8 cellular contexts compared by ENCODE assay signal in genomic region chr19:49149652-49150105, GRCh38. TPM values are rescaled to one million over a fixed set of nuclear protein-coding genes. Genes with fewer than 3 reads are reported as not detected.
A peak's percentile ranks its signal among the peaks of the same experiment; 100 is the strongest.
DNase-seq lines count a peak whose midpoint lies in the region; ATAC-seq and TF ChIP-seq lines count a peak whose summit lies in the region.

No MANE protein-coding gene starts in this region.

- H3K4me3 ChIP-seq in esophagus muscularis mucosa: peak overlapping the region; percentile 65 to 88 (median 70)

- no peaks in the 10 kb centered on the region for H3K36me3 ChIP-seq in esophagus muscularis mucosa

- no peak for TF ChIP-seq POLR2A in esophagus muscularis mucosa (IDR thresholded peaks at IDR 0.05; ENCODE audit: low read depth)

- ATAC-seq in activated CD4-positive, alpha-beta T cell treated with anti-CD3 and anti-CD28 coated beads for 36 hours: no peak
- no peak for ATAC-seq in GM21528 (IDR thresholded peaks at IDR 0.05; ENCODE audit: low FRiP score, unreplicated experiment)

- DNase-seq in activated CD4-positive, alpha-beta T cell treated with anti-CD3 and anti-CD28 coated beads for 36 hours: no peak
- DNase-seq in activated CD4-positive, alpha-beta T cell treated with anti-CD3 and anti-CD28 coated beads, Interleukin-2, amount 50 U/mL, for 1 hour: no peak
- DNase-seq in NCI-H146 treated with DMSO at 0.1 percent for 48 hours (lab: John Stamatoyannopoulos, UW; ENCODE audit: unreplicated experiment): peak; percentile 46
- peak; percentile 78 for DNase-seq in UCSD-AML1 (lab: John Stamatoyannopoulos, UW; ENCODE audit: unreplicated experiment)
- no peak for DNase-seq in esophagus muscularis mucosa (ENCODE audit: extremely low spot score)
- peak; percentile 67 for DNase-seq in mucosa of gallbladder (ENCODE audit: low spot score)
- DNase-seq in ureter (ENCODE audit: low spot score): peak; percentile 79

- no peak overlapping the region for H3K27ac Mint-ChIP-seq in activated CD4-positive, alpha-beta T cell treated with anti-CD3 and anti-CD28 coated beads for 36 hours

- TF ChIP-seq CTCF in esophagus muscularis mucosa (IDR thresholded peaks at IDR 0.05): no peak

- peaks cover 33 to 56% (median 53%) of the 10 kb centered on the region in 4 donors for H3K4me1 ChIP-seq in esophagus muscularis mucosa

- H3K4me1 Mint-ChIP-seq in activated CD4-positive, alpha-beta T cell treated with anti-CD3 and anti-CD28 coated beads for 36 hours: peaks cover 28% of the 10 kb centered on the region

- H3K27me3 ChIP-seq in esophagus muscularis mucosa: no peaks in the 10 kb centered on the region

- H3K9me3 Mint-ChIP-seq in activated CD4-positive, alpha-beta T cell treated with anti-CD3 and anti-CD28 coated beads for 36 hours (ENCODE audit: low read depth): no peaks in the 10 kb centered on the region

- H3K27me3 Mint-ChIP-seq in activated CD4-positive, alpha-beta T cell treated with anti-CD3 and anti-CD28 coated beads for 36 hours: peaks cover 64% of the 10 kb centered on the region

- WGBS in esophagus muscularis mucosa: 2% methylated on average over 16 of the region's 23 CpGs

- CTCF ChIA-PET in activated CD4-positive, alpha-beta T cell treated with anti-CD3 and anti-CD28 coated beads for 36 hours (lab: Charles Lee): interaction anchor here (0.6 to 1.9 kb wide), 5 partner anchors 10 to 156 kb away, joined by 3 to 7 read pairs (median 5); partner anchors contain the start of genes GYS1 and RUVBL2

- POLR2A ChIA-PET in activated CD4-positive, alpha-beta T cell treated with anti-CD3 and anti-CD28 coated beads for 36 hours (lab: Charles Lee): interaction anchor here (0.9 kb wide), 1 partner anchor 21 kb away, joined by 3 read pairs; no protein-coding TSS in a partner anchor

- no peaks in the 10 kb centered on the region for H3K9me3 ChIP-seq in esophagus muscularis mucosa

- H3K4me3 Mint-ChIP-seq in activated CD4-positive, alpha-beta T cell treated with anti-CD3 and anti-CD28 coated beads for 36 hours: peak overlapping the region; percentile 67

- intact Hi-C loops in activated CD4-positive, alpha-beta T cell treated with anti-CD3 and anti-CD28 coated beads for 36 hours (cut with DNase I, micrococcal nuclease): loop anchor here (1.0 to 10.0 kb wide), 7 partner anchors 16 to 293 kb away; partner anchors contain the start of genes CGB7 (in 1 of the 2), GYS1 (in 1 of the 2), LHB (in 1 of the 2) and RUVBL2 (in 1 of the 2)
- intact Hi-C loops in esophagus muscularis mucosa (cut with DNase I): loop anchor here (5.0 kb wide), 3 partner anchors 37 to 52 kb away; partner anchors contain the start of gene LIN7B

- peaks cover 2% of the 10 kb centered on the region for H3K36me3 Mint-ChIP-seq in activated CD4-positive, alpha-beta T cell treated with anti-CD3 and anti-CD28 coated beads for 36 hours (ENCODE audit: low read depth)

- no peak for TF ChIP-seq EP300 in esophagus muscularis mucosa (IDR thresholded peaks at IDR 0.05)

- H3K27ac ChIP-seq in esophagus muscularis mucosa (replicated peaks in 1 of 4): peak overlapping the region; percentile 80 to 87 (median 87)

RNA-seq across cellular contexts. Expression of gene HRC, which starts 5.5 kb away (rescaled TPM):
- total RNA-seq in activated CD4-positive, alpha-beta T cell treated with anti-CD3 and anti-CD28 coated beads for 36 hours: not detected
- total RNA-seq in esophagus muscularis mucosa (10 to 100 TPM in 1 of 4 donors, 1 to 10 TPM in 2, under 1 TPM in 1; 0.83 to 11.1 (median 4.1) TPM), mucosa of gallbladder (2.1 TPM), ureter (5.1 TPM)

RNA-seq across cellular contexts. Expression of gene TRPM4, which starts 7.9 kb away (rescaled TPM):
- 1 to 10 TPM; 1.5 to 1.9 TPM for total RNA-seq in activated CD4-positive, alpha-beta T cell treated with anti-CD3 and anti-CD28 coated beads for 36 hours
- total RNA-seq in esophagus muscularis mucosa: 10 to 100 TPM; 19.9 to 38.8 (median 27.9) TPM
- 145 TPM for total RNA-seq in mucosa of gallbladder
- 110 TPM for total RNA-seq in ureter

RNA-seq across cellular contexts. Expression of gene PPFIA3, which starts 30.3 kb away (rescaled TPM):
- total RNA-seq in activated CD4-positive, alpha-beta T cell treated with anti-CD3 and anti-CD28 coated beads for 36 hours: 1 to 10 TPM; 5.4 to 6.1 TPM
- total RNA-seq in esophagus muscularis mucosa: 1 to 10 TPM; 3.3 to 8.4 (median 5.3) TPM
- total RNA-seq in mucosa of gallbladder: 9.7 TPM
- 9.0 TPM for total RNA-seq in ureter

RNA-seq across cellular contexts. Expression of gene C19orf73, which starts 30.7 kb away (rescaled TPM):
- total RNA-seq in activated CD4-positive, alpha-beta T cell treated with anti-CD3 and anti-CD28 coated beads for 36 hours: 1 to 10 TPM; 1.7 to 2.0 TPM
- total RNA-seq in esophagus muscularis mucosa (1 to 10 TPM in 3 of 4 donors, under 1 TPM in 1; 0.83 to 3.3 (median 1.9) TPM), mucosa of gallbladder (2.7 TPM), ureter (2.4 TPM)

RNA-seq across cellular contexts. Expression of gene LIN7B, which starts 35.5 kb away (rescaled TPM):
- total RNA-seq in activated CD4-positive, alpha-beta T cell treated with anti-CD3 and anti-CD28 coated beads for 36 hours: 1 to 10 TPM; 3.5 to 4.3 TPM
- 10 to 100 TPM in 3 of 4 donors, 1 to 10 TPM in 1; 7.5 to 21.4 (median 15.5) TPM for total RNA-seq in esophagus muscularis mucosa
- 6.8 TPM for total RNA-seq in mucosa of gallbladder
- 10.4 TPM for total RNA-seq in ureter

Comparison
In these comparisons a context has a peak if more than half of its experiments do, and no peak if none do; other contexts are left out.
1. DNase-seq: peak in NCI-H146 treated with DMSO at 0.1 percent for 48 hours (single experiment), UCSD-AML1 (single experiment), mucosa of gallbladder (single experiment) and ureter (single experiment); none in activated CD4-positive, alpha-beta T cell treated with anti-CD3 and anti-CD28 coated beads for 36 hours (single experiment), activated CD4-positive, alpha-beta T cell treated with anti-CD3 and anti-CD28 coated beads, Interleukin-2, amount 50 U/mL, for 1 hour (single experiment) and esophagus muscularis mucosa (single experiment).
2. RNA of gene TRPM4, which starts 7.9 kb away (total RNA-seq): 145 TPM in mucosa of gallbladder (single experiment), 110 TPM in ureter (single experiment) and 19.9 to 38.8 TPM in esophagus muscularis mucosa; 1.5 to 1.9 TPM in activated CD4-positive, alpha-beta T cell treated with anti-CD3 and anti-CD28 coated beads for 36 hours; every median in the first group is over 4 times any median in the second.